Comparison of ENCODE assay signal across 20 cellular contexts in the genomic region with DNA sequence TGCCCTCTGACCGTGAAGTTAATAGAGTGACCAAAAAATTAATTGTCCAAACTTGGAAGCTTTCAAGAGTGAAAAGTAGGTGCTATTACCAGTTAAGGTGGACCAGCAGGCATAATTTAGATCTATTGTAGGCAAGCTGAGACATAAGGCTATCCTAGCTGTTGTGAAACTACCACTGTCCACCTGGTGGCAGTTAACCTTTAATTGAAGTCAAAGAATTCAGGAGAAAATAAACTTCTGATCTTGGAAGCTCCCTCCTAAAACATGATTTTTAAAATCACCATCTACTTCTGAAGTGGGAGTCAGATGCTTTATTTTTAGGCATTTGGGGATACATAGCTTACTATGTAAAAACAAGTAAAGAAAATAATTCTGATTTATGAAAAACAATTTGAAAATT.
DNase-seq lines count a peak whose midpoint lies in the region; ATAC-seq, FAIRE-seq and TF ChIP-seq lines count a peak whose summit lies in the region.
"Had no signal": no experiment of that assay in that cellular context is flagged by ENCODE, and none has a peak within 500 bp of the region (broad histone marks: within the 10 kb centered on the region; RNA-seq: fewer than 3 reads in every experiment).

No MANE protein-coding gene starts in this region.

- CTCF ChIA-PET in K562 (lab: Yijun Ruan, JAX; ENCODE audit: low intra/inter-chr PET ratio) (no interaction called here), HepG2 (lab: Yijun Ruan, JAX; ENCODE audit: low intra/inter-chr PET ratio, low total read pairs) (no interaction called here)

- peak; percentile 38 to 45 for TF ChIP-seq CTCF in GM23338 (conservative IDR thresholded peaks at IDR 0.05; ENCODE audit: low read depth in 2 of 2)
- peak; percentile 48 for TF ChIP-seq CTCF in LNCaP clone FGC (IDR thresholded peaks at IDR 0.05; ENCODE audit: control insufficient read depth, extremely low read depth, insufficient read depth)
- 0 out of 6 replicates have a peak, but pooled peaks of 1 of the 3 experiments have one; percentile 13 for TF ChIP-seq CTCF in K562 (IDR thresholded peaks at IDR 0.05 in 2 of 3, conservative IDR thresholded peaks at IDR 0.05 in 1 of 3; ENCODE audit: insufficient read depth in 2 of 3, low read depth in 1 of 3, low read length in 3 of 3)
- no peak for TF ChIP-seq CTCF in HepG2 (CRISPR knock-in tag; IDR thresholded peaks at IDR 0.05)
- TF ChIP-seq CTCF in vagina (IDR thresholded peaks at IDR 0.05) = no peak

- H3K4me2 ChIP-seq in GM23338 (no peak overlapping the region), K562 (ENCODE audit: insufficient read depth, low read length) (no peak overlapping the region), HepG2 (ENCODE audit: low read depth, low read length) (no peak overlapping the region)

- H3K27me3 Mint-ChIP-seq in GM23338 (ENCODE audit: insufficient read depth, low read depth, poor library complexity) = no peaks in the 10 kb centered on the region
- H3K27me3 Mint-ChIP-seq: activated CD4-positive, alpha-beta T cell treated with anti-CD3 and anti-CD28 coated beads, Interleukin-2, amount 10 ng/mL, durations not matched to agents 7 days and 5 days; B cell; memory B cell; naive thymus-derived CD8-positive, alpha-beta T cell had no signal

- no peaks in the 10 kb centered on the region for H3K9me1 ChIP-seq in K562 (ENCODE audit: control insufficient read depth, insufficient read depth, low read length)

- TF ChIP-seq RAD21 in K562 (CRISPR knock-in tag; conservative IDR thresholded peaks at IDR 0.05 in 1 of 2, IDR thresholded peaks at IDR 0.05 in 1 of 2) = peak in 1 of 2 experiments; percentile 35; a peak in 1 of 4 replicates
- TF ChIP-seq RAD21 in HepG2 (CRISPR knock-in tag; IDR thresholded peaks at IDR 0.05) = no peak

- no peak overlapping the region for H3K27ac Mint-ChIP-seq in GM23338
- H3K27ac Mint-ChIP-seq: activated CD4-positive, alpha-beta T cell treated with anti-CD3 and anti-CD28 coated beads, Interleukin-2, amount 10 ng/mL, durations not matched to agents 7 days and 5 days; B cell; memory B cell; naive thymus-derived CD8-positive, alpha-beta T cell had no signal

- H3K4me1 ChIP-seq in GM23338 (ENCODE audit: insufficient read depth) (no peaks in the 10 kb centered on the region; the same call in 1 of the 2 replicates), K562 (replicated peaks in 1 of 2; ENCODE audit: control insufficient read depth in 2 of 2, insufficient read depth in 2 of 2, low read length in 2 of 2) (no peaks in the 10 kb centered on the region), HepG2 (ENCODE audit: insufficient read depth, low read length) (no peaks in the 10 kb centered on the region), vagina (no peaks in the 10 kb centered on the region)
- H3K4me1 ChIP-seq: esophagus squamous epithelium had no signal

- BruUV-seq in K562 (replicated peaks; lab: Mats Ljungman, UMichigan) (no TSS peak), HepG2 (replicated peaks; lab: Mats Ljungman, UMichigan) (no TSS peak)

- 31% methylated on average over 1 of the region's 1 CpG for WGBS in K562 (ENCODE audit: insufficient coverage, low coverage, missing lambda C conversion rate)
- 0% methylated on average over 1 of the region's 1 CpG for WGBS in HepG2 (ENCODE audit: low lambda C conversion rate)

- H3K79me2 ChIP-seq in GM23338 (replicated peaks; ENCODE audit: insufficient read depth) = no peaks in the 10 kb centered on the region; the same call in none of the 2 replicates
- H3K79me2 ChIP-seq in K562 (ENCODE audit: control insufficient read depth, insufficient read depth, low read length) = no peaks in the 10 kb centered on the region
- H3K79me2 ChIP-seq in HepG2 (ENCODE audit: insufficient read depth, low read length) = no peaks in the 10 kb centered on the region

- no peaks in the 10 kb centered on the region for H3K27me3 ChIP-seq in GM23338 (ENCODE audit: insufficient read depth)
- H3K27me3 ChIP-seq in K562 (ENCODE audit: control insufficient read depth in 2 of 2, insufficient read depth in 2 of 2, low read length in 2 of 2) = no peaks in the 10 kb centered on the region
- no peaks in the 10 kb centered on the region for H3K27me3 ChIP-seq in HepG2 (ENCODE audit: control insufficient read depth in 1 of 2, insufficient read depth in 2 of 2, low read length in 2 of 2)
- H3K27me3 ChIP-seq in vagina = no peaks in the 10 kb centered on the region
- H3K27me3 ChIP-seq: esophagus squamous epithelium had no signal

- H3F3A ChIP-seq in GM23338 (replicated peaks; ENCODE audit: low read depth) = no peaks in the 10 kb centered on the region

- peak; percentile 42; the same call in 2 of the 3 replicates for ATAC-seq in GM23338
- ATAC-seq in K562 = peak; percentile 63; the same call in 2 of the 3 replicates
- no peak; the same call in 2 of the 3 replicates for ATAC-seq in HepG2
- no peak for ATAC-seq in GM19463 (IDR thresholded peaks at IDR 0.05; ENCODE audit: unreplicated experiment)
- ATAC-seq in GM19023 (IDR thresholded peaks at IDR 0.05; ENCODE audit: unreplicated experiment) = no peak
- ATAC-seq: naive thymus-derived CD8-positive, alpha-beta T cell had no signal

- H3K9me3 Mint-ChIP-seq in GM23338 = peaks cover 12% of the 10 kb centered on the region
- H3K9me3 Mint-ChIP-seq: activated CD4-positive, alpha-beta T cell treated with anti-CD3 and anti-CD28 coated beads, Interleukin-2, amount 10 ng/mL, durations not matched to agents 7 days and 5 days had no signal

- H3K27ac ChIP-seq in GM23338 (ENCODE audit: low read depth) = no peak overlapping the region
- H3K27ac ChIP-seq in K562 (ENCODE audit: extremely low read depth, low read depth, low read length) = no peak overlapping the region
- H3K27ac ChIP-seq in HepG2 (ENCODE audit: extremely low read length, insufficient read depth, low read length) = no peak overlapping the region
- H3K27ac ChIP-seq in vagina = no peak overlapping the region
- H3K27ac ChIP-seq: esophagus squamous epithelium, SK-N-MC had no signal

- no peaks in the 10 kb centered on the region for H4K20me1 ChIP-seq in GM23338 (replicated peaks; ENCODE audit: insufficient read depth)
- no peaks in the 10 kb centered on the region for H4K20me1 ChIP-seq in K562 (replicated peaks; ENCODE audit: control insufficient read depth, insufficient read depth, low read length)
- no peaks in the 10 kb centered on the region for H4K20me1 ChIP-seq in HepG2 (ENCODE audit: insufficient read depth, low read length)

- TF ChIP-seq EP300 in K562 (IDR thresholded peaks at IDR 0.05; ENCODE audit: low read length) = no peak
- no peak for TF ChIP-seq EP300 in HepG2 (IDR thresholded peaks at IDR 0.05; ENCODE audit: low read depth in 2 of 2, low read length in 2 of 2)
- no peak for TF ChIP-seq EP300 in HepG2 (CRISPR knock-in tag; IDR thresholded peaks at IDR 0.05; ENCODE audit: borderline replicate concordance)

- H2AFZ ChIP-seq in GM23338 (no peak overlapping the region), K562 (ENCODE audit: low read depth, low read length) (no peak overlapping the region), HepG2 (ENCODE audit: low read length) (no peak overlapping the region)

- DNase-seq in GM23338 (ENCODE audit: low spot score) = peak; percentile 47
- DNase-seq in LNCaP clone FGC (ENCODE audit: low read depth) = no peak
- DNase-seq in K562 (ENCODE audit: extremely low read depth in 1 of 4, low spot score in 3 of 4) = peak; percentile 11 to 15 (median 12)
- peak; percentile 1 for DNase-seq in HepG2 (ENCODE audit: low spot score)
- DNase-seq in vagina (ENCODE audit: extremely low spot score in 2 of 2) = no peak
- no peak for DNase-seq in MV-4-11 (lab: John Stamatoyannopoulos, UW)
- DNase-seq: activated CD4-positive, alpha-beta T cell treated with anti-CD3 and anti-CD28 coated beads, Interleukin-2, amount 10 ng/mL, durations not matched to agents 7 days and 5 days; activated gamma-delta T cell treated with Interleukin-2 at 50 U/mL for 16 hours; amygdala; central memory CD4-positive, alpha-beta T cell; esophagus squamous epithelium; naive thymus-derived CD8-positive, alpha-beta T cell; NCI-H2081; NCI-H526 treated with DMSO at 0.1 percent for 48 hours; stimulated activated CD4-positive, alpha-beta T cell treated with anti-CD3 and anti-CD28 coated beads, Interleukin-2, amount 100 ng/mL, for 48 hours had no signal

- H3K9ac ChIP-seq in K562 (ENCODE audit: insufficient read depth in 1 of 2, low read depth in 2 of 2, low read length in 2 of 2) (no peak overlapping the region), HepG2 (ENCODE audit: insufficient read depth, low read depth, low read length) (no peak overlapping the region)

- H3K9me2 ChIP-seq in GM23338 (ENCODE audit: insufficient read depth) = no peaks in the 10 kb centered on the region

- in situ Hi-C loops in K562 (cut with MboI) (no loop called here), HepG2 (cut with HindIII; ENCODE audit: extremely low pct_ligation_motif_present, low pct_unique_long_range_greater_than_20kb) (no loop called here)

- H3K36me3 ChIP-seq in GM23338 (ENCODE audit: insufficient read depth) (peaks cover 2% of the 10 kb centered on the region; the same call in 1 of the 2 replicates), K562 (ENCODE audit: control insufficient read depth, insufficient read depth, low read length) (no peaks in the 10 kb centered on the region), HepG2 (replicated peaks in 1 of 2; ENCODE audit: control insufficient read depth in 1 of 2, insufficient read depth in 2 of 2, low read length in 2 of 2) (no peaks in the 10 kb centered on the region), vagina (no peaks in the 10 kb centered on the region)
- H3K36me3 ChIP-seq: esophagus squamous epithelium had no signal

- TF ChIP-seq POLR2A in K562 (conservative IDR thresholded peaks at IDR 0.05) (no peak), HepG2 (IDR thresholded peaks at IDR 0.05; ENCODE audit: insufficient read depth in 1 of 2, low read depth in 2 of 2, low read length in 2 of 2) (no peak), vagina (IDR thresholded peaks at IDR 0.05) (no peak)

- POLR2A ChIA-PET in K562 (lab: Yijun Ruan, JAX) = interaction anchor here (0.6 kb wide), 1 partner anchor 50 kb away, joined by 3 read pairs; no protein-coding TSS in a partner anchor
- POLR2A ChIA-PET in HepG2 (lab: Yijun Ruan, JAX) = no interaction called here

- H3K9me3 ChIP-seq in K562 (replicated peaks; ENCODE audit: control insufficient read depth, insufficient read depth, low read depth, low read length) (no peaks in the 10 kb centered on the region), HepG2 (ENCODE audit: low read length) (no peaks in the 10 kb centered on the region), vagina (no peaks in the 10 kb centered on the region)
- H3K9me3 ChIP-seq: esophagus squamous epithelium had no signal

- peak; percentile 68 for FAIRE-seq in K562 (lab: Jason Lieb, UNC)
- FAIRE-seq in HepG2 (lab: Jason Lieb, UNC) = no peak

- peaks cover 28% of the 10 kb centered on the region; the same call in 2 of the 3 replicates for H3K36me3 Mint-ChIP-seq in GM23338 (ENCODE audit: low read depth)
- H3K36me3 Mint-ChIP-seq: memory B cell; naive thymus-derived CD8-positive, alpha-beta T cell had no signal

- H3K4me3 ChIP-seq in GM23338 (no peak overlapping the region), LNCaP clone FGC (ENCODE audit: low read depth, low read length) (no peak overlapping the region), K562 (no peak overlapping the region), HepG2 (replicated peaks in 1 of 3; ENCODE audit: insufficient read depth in 1 of 3, low read depth in 2 of 3, low read length in 3 of 3) (no peak overlapping the region), vagina (no peak overlapping the region)
- H3K4me3 ChIP-seq: esophagus squamous epithelium, SK-N-MC had no signal

- intact Hi-C loops in K562 (cut with micrococcal nuclease) (loop anchor here (5.0 kb wide), 1 partner anchor 125 kb away; no protein-coding TSS in a partner anchor), HepG2 (cut with micrococcal nuclease; ENCODE audit: unreplicated experiment) (no loop called here), vagina (cut with DNase I) (no loop called here)

- H3K4me3 Mint-ChIP-seq in GM23338 = no peak overlapping the region
- H3K4me3 Mint-ChIP-seq: activated CD4-positive, alpha-beta T cell treated with anti-CD3 and anti-CD28 coated beads, Interleukin-2, amount 10 ng/mL, durations not matched to agents 7 days and 5 days; B cell; memory B cell; naive thymus-derived CD8-positive, alpha-beta T cell had no signal

- H3K4me1 Mint-ChIP-seq in GM23338 = no peaks in the 10 kb centered on the region
- H3K4me1 Mint-ChIP-seq: activated CD4-positive, alpha-beta T cell treated with anti-CD3 and anti-CD28 coated beads, Interleukin-2, amount 10 ng/mL, durations not matched to agents 7 days and 5 days; B cell; memory B cell; naive thymus-derived CD8-positive, alpha-beta T cell had no signal

Comparison
In these comparisons a context has a peak if more than half of its experiments do, and no peak if none do; other contexts are left out.
1. ATAC-seq: peak in GM23338 (single experiment) and K562 (single experiment); none in HepG2 (single experiment), GM19463 (single experiment) and GM19023 (single experiment).
2. DNase-seq: peak in GM23338 (single experiment), K562 (4 of 4) and HepG2 (single experiment); none in LNCaP clone FGC (single experiment), vagina (0 of 2) and MV-4-11 (single experiment).
3. CTCF ChIP-seq: peak in GM23338 (2 of 2) and LNCaP clone FGC (single experiment); none in HepG2 (single experiment) and vagina (0 of 3).